Comparison of ENCODE assay signal across 25 cellular contexts in the genomic region with DNA sequence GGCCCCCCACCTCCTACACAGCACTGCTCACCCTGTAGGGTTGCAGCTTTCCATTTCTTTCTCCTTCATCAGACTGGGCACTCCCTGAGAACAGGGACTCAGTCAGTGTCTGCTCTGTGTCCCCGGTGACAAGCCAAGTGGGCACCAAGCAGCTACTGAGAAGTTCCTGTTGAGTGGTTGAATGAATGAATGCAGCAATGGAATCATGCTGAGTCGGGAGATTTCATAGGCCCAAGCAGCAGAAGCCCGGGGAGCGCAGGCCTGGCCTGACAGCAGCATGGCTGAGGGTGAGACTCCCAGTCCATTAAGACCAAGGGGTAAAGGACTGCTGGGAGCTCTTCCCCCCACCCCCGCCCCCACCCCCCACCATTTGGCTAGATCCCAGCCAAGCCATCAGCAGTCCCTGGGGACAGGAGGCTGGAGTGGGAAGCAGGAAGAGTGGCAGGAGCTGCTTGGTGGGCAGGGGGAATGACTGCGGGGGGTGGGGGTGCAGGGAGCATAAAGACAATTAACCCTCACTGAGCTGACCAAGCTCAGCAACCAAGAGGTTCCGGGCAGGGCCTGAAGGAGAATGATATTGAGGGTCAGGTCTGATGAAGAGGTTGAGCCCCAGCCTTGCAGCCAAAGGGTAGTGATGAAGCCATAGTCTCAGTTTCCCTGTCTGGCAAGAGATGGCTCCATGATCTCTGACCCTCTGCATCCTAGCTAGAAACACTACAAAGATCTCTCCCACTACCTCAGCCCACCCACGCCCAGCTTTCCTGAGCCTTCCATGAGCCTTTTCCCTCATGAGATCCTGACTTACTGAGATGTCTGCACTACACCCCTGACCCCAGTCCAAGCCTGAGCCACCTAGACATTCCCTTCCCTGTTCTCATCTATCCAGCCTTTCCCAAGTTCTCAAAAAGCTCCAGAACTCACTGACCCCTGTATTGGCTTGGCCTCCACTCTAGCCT. TPM values are rescaled to one million over a fixed set of nuclear protein-coding genes. Genes with fewer than 3 reads are reported as not detected.
DNase-seq lines count a peak whose midpoint lies in the region; ATAC-seq and TF ChIP-seq lines count a peak whose summit lies in the region.
"Had no signal": no experiment of that assay in that cellular context is flagged by ENCODE, and none has a peak within 500 bp of the region (broad histone marks: within the 10 kb centered on the region; RNA-seq: fewer than 3 reads in every experiment).

No MANE protein-coding gene starts in this region.

- TF ChIP-seq CTCF in SK-N-SH (IDR thresholded peaks at IDR 0.05) = no peak
- TF ChIP-seq CTCF in HEK293 (tag by site-specific recombination; IDR thresholded peaks at IDR 0.05) = no peak
- no peak for TF ChIP-seq CTCF in dorsolateral prefrontal cortex (IDR thresholded peaks at IDR 0.05 in 54 of 56, conservative IDR thresholded peaks at IDR 0.05 in 2 of 56; ENCODE audit: low read depth in 1 of 56, partially characterized antibody in 56 of 56)

- H3K27ac ChIP-seq in SK-N-SH (ENCODE audit: low read depth in 2 of 2, low read length in 1 of 2) (no peak overlapping the region), HEK293 (ENCODE audit: extremely low read depth, low read depth, low read length) (no peak overlapping the region), dorsolateral prefrontal cortex (peak overlapping the region in 5 of 59 donors; percentile 10 to 48 (median 18))
- H3K27ac ChIP-seq: HL-60, SJCRH30 had no signal

- H3K4me2 ChIP-seq in SK-N-SH = no peak overlapping the region
- H3K4me2 ChIP-seq: GM23338 had no signal

- H3K27me3 ChIP-seq in SK-N-SH (ENCODE audit: insufficient read depth) (peaks cover 29% of the 10 kb centered on the region; the same call in 1 of the 2 replicates), dorsolateral prefrontal cortex (peaks cover 0 to 59% (median 6%) of the 10 kb centered on the region in 45 donors)
- H3K27me3 ChIP-seq: SJCRH30 had no signal

- POLR2A ChIA-PET in SK-N-SH (lab: Yijun Ruan, JAX) = no interaction called here
- POLR2A ChIA-PET in HEK293 (lab: Yijun Ruan, JAX) = no interaction called here

- in situ Hi-C loops in ACHN (cut with HindIII; ENCODE audit: low pct_ligation_motif_present, low pct_unique_long_range_greater_than_20kb, low sequenced_read_pairs) = no loop called here

- no peaks in the 10 kb centered on the region for H3K9me2 ChIP-seq in SK-N-SH

- TF ChIP-seq EP300 in SK-N-SH (IDR thresholded peaks at IDR 0.05; ENCODE audit: borderline replicate concordance in 1 of 2, low read depth in 1 of 2, low read length in 1 of 2) = no peak

- no peaks in the 10 kb centered on the region for H3F3A ChIP-seq in SK-N-SH (replicated peaks; ENCODE audit: insufficient read depth)

- no peaks in the 10 kb centered on the region for H3K9me3 ChIP-seq in SK-N-SH
- no peaks in the 10 kb centered on the region for H3K9me3 ChIP-seq in HEK293 (ENCODE audit: control insufficient read depth, insufficient read depth, low read depth, low read length)
- H3K9me3 ChIP-seq: SJCRH30 had no signal

- H3K36me3 ChIP-seq in SK-N-SH (replicated peaks in 1 of 2; ENCODE audit: control insufficient read depth in 1 of 2, insufficient read depth in 2 of 2, low read length in 1 of 2) = no peaks in the 10 kb centered on the region
- H3K36me3 ChIP-seq in HEK293 (ENCODE audit: control insufficient read depth in 2 of 2, insufficient read depth in 1 of 2, low read length in 2 of 2) = no peaks in the 10 kb centered on the region
- H3K36me3 ChIP-seq: SJCRH30 had no signal

- H3K79me2 ChIP-seq in SK-N-SH (ENCODE audit: insufficient read depth) = no peaks in the 10 kb centered on the region

- no peak overlapping the region for H2AFZ ChIP-seq in SK-N-SH (ENCODE audit: low read depth)
- H2AFZ ChIP-seq: GM23338 had no signal

- H3K4me3 ChIP-seq in SK-N-SH (ENCODE audit: low read depth in 2 of 2, low read length in 1 of 2) = no peak overlapping the region
- H3K4me3 ChIP-seq in HEK293 (ENCODE audit: low read depth, low read length) = no peak overlapping the region
- H3K4me3 ChIP-seq in dorsolateral prefrontal cortex = peak overlapping the region in 30 of 59 donors; percentile 2 to 70 (median 61)
- H3K4me3 ChIP-seq: GM23338, K562, SJCRH30 had no signal

- intact Hi-C loops in dorsolateral prefrontal cortex (cut with DNase I) = no loop called here

- CTCF ChIA-PET in SK-N-SH (lab: Yijun Ruan, JAX) (interaction anchor here (0.7 to 6.5 kb wide), 8 partner anchors 9 to 200 kb away, joined by 3 to 90 read pairs (median 4); no protein-coding TSS in a partner anchor), HEK293 (lab: Yijun Ruan, JAX) (interaction anchor here (0.6 to 1.9 kb wide), 3 partner anchors 13 to 119 kb away, joined by 3 to 7 read pairs (median 4); no protein-coding TSS in a partner anchor)

- ATAC-seq in SK-N-SH treated with all-trans-retinoic acid at 6 μM for 48 hours (no peak), HG02852 (IDR thresholded peaks at IDR 0.05; ENCODE audit: unreplicated experiment) (no peak)
- ATAC-seq: GM23338, K562, PC-3, T-cell had no signal

- H3K4me1 ChIP-seq in SK-N-SH (ENCODE audit: control insufficient read depth in 1 of 2, insufficient read depth in 2 of 2, low read depth in 1 of 2, low read length in 1 of 2) (peaks cover 0 to 27% of the 10 kb centered on the region in 2 experiments; a peak in 1 of 4 replicates), HEK293 (ENCODE audit: control insufficient read depth, insufficient read depth, low read length) (no peaks in the 10 kb centered on the region)
- H3K4me1 ChIP-seq: SJCRH30 had no signal

- DNase-seq in SK-N-SH (peak; percentile 67), dorsolateral prefrontal cortex (no peak), NCI-H2196 treated with DMSO at 0.1 percent for 48 hours (lab: John Stamatoyannopoulos, UW; ENCODE audit: unreplicated experiment) (no peak), ACHN (no peak)
- DNase-seq: Calu3; DMS153; HCEC 1CT; Kasumi-1; MV-4-11; NCI-H2029; NCI-H2171; NCI-H345; NCI-H510A treated with DMSO at 0.1 percent for 48 hours; NCI-H748 treated with DMSO at 0.1 percent for 48 hours; NK-92 treated with Interleukin-12 subunit alpha and Interleukin-12 subunit beta, amount 100 ng/mL, for 24 hours; PC-3; SJCRH30; T-cell had no signal

- H4K20me1 ChIP-seq in SK-N-SH (ENCODE audit: insufficient read depth) = no peaks in the 10 kb centered on the region

- H3K9ac ChIP-seq in SK-N-SH = no peak overlapping the region

- WGBS in SK-N-SH (ENCODE audit: low lambda C conversion rate) = 42% methylated on average over 8 of the region's 8 CpGs

- no peak for TF ChIP-seq RAD21 in SK-N-SH (IDR thresholded peaks at IDR 0.05; ENCODE audit: low read length)

TF ChIP-seq in SK-N-SH, 30 proteins besides CTCF, POLR2A, EP300 and RAD21:
- TF ChIP-seq FOSL2 (IDR thresholded peaks at IDR 0.05; ENCODE audit: borderline replicate concordance, low read depth) (no peak), NRF1 (IDR thresholded peaks at IDR 0.05; ENCODE audit: low read depth, low read length) (no peak)
TF ChIP-seq in SK-N-SH: peak in this region for 0.

TF ChIP-seq in SK-N-SH treated with all-trans-retinoic acid at 6 μM for 48 hours, 23 proteins besides CTCF, POLR2A, EP300 and RAD21 (continues in another document):
- TF ChIP-seq RARB (CRISPR knock-in tag; IDR thresholded peaks at IDR 0.05) (no peak), SNAI2 (CRISPR knock-in tag; IDR thresholded peaks at IDR 0.05) (no peak), ZNF70 (CRISPR knock-in tag; IDR thresholded peaks at IDR 0.05) (no peak), PPARA (CRISPR knock-in tag; IDR thresholded peaks at IDR 0.05; ENCODE audit: borderline replicate concordance) (no peak), ZNF8 (CRISPR knock-in tag; IDR thresholded peaks at IDR 0.05) (no peak), ZFP30 (CRISPR knock-in tag; IDR thresholded peaks at IDR 0.05) (no peak), ZNF565 (CRISPR knock-in tag; conservative IDR thresholded peaks at IDR 0.05; ENCODE audit: low read depth) (no peak), TOX (CRISPR knock-in tag; IDR thresholded peaks at IDR 0.05; ENCODE audit: borderline replicate concordance) (no peak), CREB5 (CRISPR knock-in tag; IDR thresholded peaks at IDR 0.05; ENCODE audit: low read depth) (no peak)

TF ChIP-seq in HEK293, 187 proteins besides CTCF, POLR2A, EP300 and RAD21:
- TF ChIP-seq ZIC2 (tag by site-specific recombination; IDR thresholded peaks at IDR 0.05) (peak; percentile 84), ZFHX2 (tag by site-specific recombination; conservative IDR thresholded peaks at IDR 0.05) (peak; percentile 20; the same call in 1 of the 2 replicates), ZNF610 (tag by site-specific recombination; IDR thresholded peaks at IDR 0.05; ENCODE audit: borderline replicate concordance) (no peak)
TF ChIP-seq in HEK293: peak in this region for 2.

RNA-seq across cellular contexts. Expression of gene PDE2A, which starts 2.8 kb away (rescaled TPM):
- 0.32 and 0.43 TPM in 2 replicates for polyA plus RNA-seq in SK-N-SH (2012; rRNA removed)
- 0.15 and 0.60 TPM in 2 replicates for polyA plus RNA-seq in SK-N-SH (2012; cell fraction: cytosol; rRNA removed)
- 0.85 and 1.0 TPM in 2 replicates for polyA plus RNA-seq in SK-N-SH (2012; cell fraction: nucleus; rRNA removed)
- 100 to 1,000 TPM in 119 of 120 experiments, 10 to 100 TPM in 1; 92.8 to 412 (median 240) TPM for total RNA-seq in dorsolateral prefrontal cortex
- total RNA-seq: G401 had no signal

Comparison
In these comparisons a context has a peak if more than half of its experiments do, and no peak if none do; other contexts are left out.
1. H3K4me3 ChIP-seq: peak in dorsolateral prefrontal cortex (30 of 59); none in SK-N-SH (0 of 2) and HEK293 (single experiment).